ENCODE assay signal across 10 cellular contexts in genomic region chr18:907880-908512, GRCh38. TPM values are rescaled to one million over a fixed set of nuclear protein-coding genes. Genes with fewer than 3 reads are reported as not detected.
DNase-seq lines count a peak whose midpoint lies in the region; ATAC-seq, FAIRE-seq and TF ChIP-seq lines count a peak whose summit lies in the region.
"Had no signal": no experiment of that assay in that cellular context is flagged by ENCODE, and none has a peak within 500 bp of the region (broad histone marks: within the 10 kb centered on the region; RNA-seq: fewer than 3 reads in every experiment).

No MANE protein-coding gene starts in this region.

- no peaks in the 10 kb centered on the region for H3K9me3 ChIP-seq in kidney (ENCODE audit: control insufficient read depth in 1 of 2, low read length in 2 of 2)

- DNase-seq in NCI-H748 (lab: John Stamatoyannopoulos, UW; ENCODE audit: unreplicated experiment) (peak; percentile 73), NCI-H748 treated with DMSO at 0.1 percent for 48 hours (lab: John Stamatoyannopoulos, UW) (no peak), kidney (no peak), germinal center (ENCODE audit: low spot score) (no peak), KBM-7 (no peak)
- DNase-seq in activated T-cell treated with anti-CD3 and anti-CD28 coated beads, Interleukin-2, amount 50 U/mL, for 72 hours, result no peak
- peak; percentile 1 to 10 for DNase-seq in stimulated activated naive CD8-positive, alpha-beta T cell treated with anti-CD3 and anti-CD28 coated beads, Interleukin-15, amount 100 ng/mL, for 72 hours
- DNase-seq in activated effector memory CD4-positive, alpha-beta T cell treated with anti-CD3 and anti-CD28 coated beads, Interleukin-2, amount 50 U/mL, for 16 hours, result no peak

- H3K36me3 Mint-ChIP-seq in activated T-cell treated with anti-CD3 and anti-CD28 coated beads, Interleukin-2, amount 50 U/mL, for 72 hours (ENCODE audit: insufficient read depth in 2 of 2), result peaks cover 0 to 1% of the 10 kb centered on the region in 2 donors

- H3K27me3 Mint-ChIP-seq in activated T-cell treated with anti-CD3 and anti-CD28 coated beads, Interleukin-2, amount 50 U/mL, for 72 hours (ENCODE audit: low read depth), result peaks cover 67% of the 10 kb centered on the region
- peaks cover 88% of the 10 kb centered on the region for H3K27me3 Mint-ChIP-seq in stimulated activated naive CD8-positive, alpha-beta T cell treated with anti-CD3 and anti-CD28 coated beads, Interleukin-15, amount 100 ng/mL, for 72 hours

- no peak for ATAC-seq in activated T-cell treated with anti-CD3 and anti-CD28 coated beads, Interleukin-2, amount 50 U/mL, for 72 hours (replicated peaks in 1 of 2)
- ATAC-seq in stimulated activated naive CD8-positive, alpha-beta T cell treated with anti-CD3 and anti-CD28 coated beads, Interleukin-15, amount 100 ng/mL, for 72 hours, result peak; percentile 47

- H3K27ac ChIP-seq in kidney (ENCODE audit: low read depth in 2 of 2, low read length in 2 of 2), result no peak overlapping the region
- H3K27ac ChIP-seq: BLaER1 had no signal

- in situ Hi-C loops in KBM-7 (cut with MboI; ENCODE audit: low pct_unique_long_range_greater_than_20kb, low sequenced_read_pairs), result no loop called here

- no peak for FAIRE-seq in kidney (lab: Jason Lieb, UNC)

- peak overlapping the region; percentile 76 to 79 for H3K4me3 Mint-ChIP-seq in activated T-cell treated with anti-CD3 and anti-CD28 coated beads, Interleukin-2, amount 50 U/mL, for 72 hours
- H3K4me3 Mint-ChIP-seq in stimulated activated naive CD8-positive, alpha-beta T cell treated with anti-CD3 and anti-CD28 coated beads, Interleukin-15, amount 100 ng/mL, for 72 hours, result peak overlapping the region; percentile 70 to 83

- H3K9ac ChIP-seq in kidney (ENCODE audit: low read length in 2 of 2), result no peak overlapping the region
- H3K9ac ChIP-seq: BLaER1 had no signal

- peaks cover 0 to 12% of the 10 kb centered on the region in 2 donors for H3K4me1 ChIP-seq in kidney (ENCODE audit: control insufficient read depth in 1 of 2, insufficient read depth in 1 of 2, low read depth in 1 of 2, low read length in 2 of 2)

- no peak overlapping the region for H3K27ac Mint-ChIP-seq in activated T-cell treated with anti-CD3 and anti-CD28 coated beads, Interleukin-2, amount 50 U/mL, for 72 hours
- no peak overlapping the region for H3K27ac Mint-ChIP-seq in stimulated activated naive CD8-positive, alpha-beta T cell treated with anti-CD3 and anti-CD28 coated beads, Interleukin-15, amount 100 ng/mL, for 72 hours

- H3K9me3 Mint-ChIP-seq in activated T-cell treated with anti-CD3 and anti-CD28 coated beads, Interleukin-2, amount 50 U/mL, for 72 hours, result peaks cover 0 to 1% of the 10 kb centered on the region in 2 donors
- no peaks in the 10 kb centered on the region for H3K9me3 Mint-ChIP-seq in stimulated activated naive CD8-positive, alpha-beta T cell treated with anti-CD3 and anti-CD28 coated beads, Interleukin-15, amount 100 ng/mL, for 72 hours

- intact Hi-C loops in kidney (cut with DNase I), result no loop called here

- no peaks in the 10 kb centered on the region for H3K36me3 ChIP-seq in kidney (ENCODE audit: control insufficient read depth in 1 of 2, insufficient read depth in 2 of 2, low read length in 2 of 2)
- H3K36me3 ChIP-seq: BLaER1 had no signal

- H3K4me3 ChIP-seq in kidney (ENCODE audit: low read length in 2 of 2), result peak overlapping the region; percentile 53 to 65
- H3K4me3 ChIP-seq: BLaER1 had no signal

- H3K4me1 Mint-ChIP-seq in activated T-cell treated with anti-CD3 and anti-CD28 coated beads, Interleukin-2, amount 50 U/mL, for 72 hours (ENCODE audit: low read depth), result peaks cover 16% of the 10 kb centered on the region
- H3K4me1 Mint-ChIP-seq in stimulated activated naive CD8-positive, alpha-beta T cell treated with anti-CD3 and anti-CD28 coated beads, Interleukin-15, amount 100 ng/mL, for 72 hours, result peaks cover 40% of the 10 kb centered on the region

- TF ChIP-seq CTCF in kidney (IDR thresholded peaks at IDR 0.05; ENCODE audit: borderline replicate concordance, extremely low read depth, insufficient read depth), result no peak

RNA-seq across cellular contexts. Expression of gene ADCYAP1, which starts 3.3 kb away (rescaled TPM):
- total RNA-seq in activated T-cell treated with anti-CD3 and anti-CD28 coated beads, Interleukin-2, amount 50 U/mL, for 72 hours, result not detected
- total RNA-seq in kidney, result 11.1 TPM
- 1.8 TPM for polyA plus RNA-seq in kidney (ENCODE audit: insufficient read depth, low read depth, low replicate concordance)
- total RNA-seq: renal cortical epithelial cell had no signal

Comparison
In these comparisons a context has a peak if more than half of its experiments do, and no peak if none do; other contexts are left out.
1. DNase-seq: peak in NCI-H748 (single experiment) and stimulated activated naive CD8-positive, alpha-beta T cell treated with anti-CD3 and anti-CD28 coated beads, Interleukin-15, amount 100 ng/mL, for 72 hours (2 of 2); none in NCI-H748 treated with DMSO at 0.1 percent for 48 hours (single experiment), activated T-cell treated with anti-CD3 and anti-CD28 coated beads, Interleukin-2, amount 50 U/mL, for 72 hours (0 of 2), kidney (single experiment), activated effector memory CD4-positive, alpha-beta T cell treated with anti-CD3 and anti-CD28 coated beads, Interleukin-2, amount 50 U/mL, for 16 hours (single experiment), germinal center (single experiment) and KBM-7 (single experiment).
2. RNA of gene ADCYAP1, which starts 3.3 kb away (total RNA-seq): 11.1 TPM in kidney (single experiment); not detected in activated T-cell treated with anti-CD3 and anti-CD28 coated beads, Interleukin-2, amount 50 U/mL, for 72 hours; every median in the first group is over 10 times any median in the second.